In genomic region chr19:42918377-42919069, GRCh38 we compare ENCODE assay signal across 15 cellular contexts. TPM values are rescaled to one million over a fixed set of nuclear protein-coding genes. Genes with fewer than 3 reads are reported as not detected.
"Had no signal": no experiment of that assay in that cellular context is flagged by ENCODE, and none has a peak within 500 bp of the region (broad histone marks: within the 10 kb centered on the region; RNA-seq: fewer than 3 reads in every experiment).

No MANE protein-coding gene starts in this region.

RNA-seq across cellular contexts. Expression of gene PSG6, which starts 0.8 kb away (rescaled TPM):
- total RNA-seq: stomach, subcutaneous adipose tissue, suprapubic skin, temporal lobe, testis, thoracic aorta, thyroid gland, tibial nerve, transverse colon, upper lobe of left lung, upper lobe of right lung, ureter, urinary bladder, uterus, vagina had no signal
- polyA plus RNA-seq: stomach, urinary bladder had no signal

RNA-seq across cellular contexts. Expression of gene PSG7, which starts 18.5 kb away (rescaled TPM):
- total RNA-seq: stomach, subcutaneous adipose tissue, temporal lobe, testis, thoracic aorta, thyroid gland, tibial nerve, transverse colon, upper lobe of left lung, upper lobe of right lung, ureter, urinary bladder, uterus, vagina had no signal
- polyA plus RNA-seq: stomach, urinary bladder had no signal

RNA-seq across cellular contexts. Expression of gene PSG1, which starts 39.0 kb away (rescaled TPM):
- total RNA-seq: stomach, suprapubic skin, temporal lobe, testis, thoracic aorta, tibial nerve, transverse colon, upper lobe of left lung, upper lobe of right lung, ureter, urinary bladder, uterus, vagina had no signal
- polyA plus RNA-seq: stomach, urinary bladder had no signal
